ENCODE assay signal across 1 cellular context in genomic region chr16:848510-849253, GRCh38.
TF ChIP-seq lines count a peak whose summit lies in the region.

No MANE protein-coding gene starts in this region.

TF ChIP-seq in K562, 482 proteins besides CTCF, POLR2A, EP300 and RAD21:
- TF ChIP-seq FOXO4 (CRISPR knock-in tag; IDR thresholded peaks at IDR 0.05), result no peak
- no peak for TF ChIP-seq MYC (IDR thresholded peaks at IDR 0.05; ENCODE audit: low read depth, low read length)
- no peak for TF ChIP-seq MYC (CRISPR knock-in tag; IDR thresholded peaks at IDR 0.05; ENCODE audit: borderline replicate concordance, low read depth)
- TF ChIP-seq EP400 (IDR thresholded peaks at IDR 0.05), result no peak
- TF ChIP-seq DACH1 (IDR thresholded peaks at IDR 0.05; ENCODE audit: partially characterized antibody), result no peak
- peak; percentile 68 for TF ChIP-seq TFE3 (CRISPR knock-in tag; IDR thresholded peaks at IDR 0.05)
- TF ChIP-seq NR3C1 (CRISPR knock-in tag; IDR thresholded peaks at IDR 0.05), result no peak
- TF ChIP-seq USF2 (CRISPR knock-in tag; IDR thresholded peaks at IDR 0.05), result peak; percentile 28; the same call in 1 of the 2 replicates
- peak; percentile 41; the same call in 1 of the 2 replicates for TF ChIP-seq CBFA2T2 (conservative IDR thresholded peaks at IDR 0.05)
- TF ChIP-seq DNMT1 (IDR thresholded peaks at IDR 0.05), result no peak
- no peak for TF ChIP-seq TAF1 (IDR thresholded peaks at IDR 0.05; ENCODE audit: control insufficient read depth, extremely low read depth, insufficient read depth, low read length, severe bottlenecking)
- no peak for TF ChIP-seq MCM2 (IDR thresholded peaks at IDR 0.05; ENCODE audit: low read depth)
- 0 out of 2 replicates have a peak, but pooled peaks have one; percentile 22 for TF ChIP-seq TOE1 (IDR thresholded peaks at IDR 0.05; ENCODE audit: borderline replicate concordance)
- no peak for TF ChIP-seq TOE1 (CRISPR knock-in tag; IDR thresholded peaks at IDR 0.05; ENCODE audit: borderline replicate concordance, low read depth)
- TF ChIP-seq L3MBTL2 (IDR thresholded peaks at IDR 0.05), result peak; percentile 44; the same call in 1 of the 2 replicates
- peak; percentile 83 for TF ChIP-seq RAD51 (IDR thresholded peaks at IDR 0.05; ENCODE audit: borderline replicate concordance, low read depth)
- no peak for TF ChIP-seq ZBTB5 (IDR thresholded peaks at IDR 0.05)
- no peak for TF ChIP-seq ZKSCAN1 (IDR thresholded peaks at IDR 0.05; ENCODE audit: low read depth, low read length)
- TF ChIP-seq MCM3 (IDR thresholded peaks at IDR 0.05), result no peak
- no peak for TF ChIP-seq MAX (CRISPR knock-in tag; IDR thresholded peaks at IDR 0.05)
- TF ChIP-seq PRDM10 (IDR thresholded peaks at IDR 0.05; ENCODE audit: partially characterized antibody), result no peak
- TF ChIP-seq USF1 (CRISPR knock-in tag; IDR thresholded peaks at IDR 0.05), result peak; percentile 77
- no peak for TF ChIP-seq FOXK1 (CRISPR knock-in tag; IDR thresholded peaks at IDR 0.05; ENCODE audit: borderline replicate concordance)
- TF ChIP-seq ZNF318 (IDR thresholded peaks at IDR 0.05; ENCODE audit: borderline replicate concordance in 1 of 2, low read depth in 1 of 2), result no peak
- TF ChIP-seq HIVEP1 (CRISPR knock-in tag; IDR thresholded peaks at IDR 0.05), result no peak
